35 cellular contexts compared by ENCODE assay signal in genomic region chr7:107785926-107786325, GRCh38. TPM values are rescaled to one million over a fixed set of nuclear protein-coding genes. Genes with fewer than 3 reads are reported as not detected.
DNase-seq lines count a peak whose midpoint lies in the region; ATAC-seq and TF ChIP-seq lines count a peak whose summit lies in the region.
"Had no signal": no experiment of that assay in that cellular context is flagged by ENCODE, and none has a peak within 500 bp of the region (broad histone marks: within the 10 kb centered on the region; RNA-seq: fewer than 3 reads in every experiment).

No MANE protein-coding gene starts in this region.

- intact Hi-C loops in esophagus muscularis mucosa (cut with DNase I): no loop called here
- intact Hi-C loops in naive thymus-derived CD4-positive, alpha-beta T cell (cut with micrococcal nuclease): no loop called here

- CTCF ChIA-PET in naive thymus-derived CD4-positive, alpha-beta T cell (lab: Charles Lee): no interaction called here

- H3K36me3 Mint-ChIP-seq in neural progenitor cell: no peaks in the 10 kb centered on the region
- H3K36me3 Mint-ChIP-seq in naive thymus-derived CD4-positive, alpha-beta T cell: no peaks in the 10 kb centered on the region
- H3K36me3 Mint-ChIP-seq: natural killer cell treated with Interleukin-12 subunit alpha and Interleukin-12 subunit beta and Interleukin-15 and Interleukin-18, amount 100 ng/mL, for 72 hours; type B pancreatic cell had no signal

- TF ChIP-seq CTCF in LNCaP clone FGC (IDR thresholded peaks at IDR 0.05; ENCODE audit: control insufficient read depth, extremely low read depth, insufficient read depth) (no peak), esophagus muscularis mucosa (IDR thresholded peaks at IDR 0.05) (no peak), neural progenitor cell (IDR thresholded peaks at IDR 0.05) (no peak), suprapubic skin (IDR thresholded peaks at IDR 0.05) (no peak)

- H3K9me3 ChIP-seq in esophagus muscularis mucosa: no peaks in the 10 kb centered on the region
- no peaks in the 10 kb centered on the region for H3K9me3 ChIP-seq in neural progenitor cell (ENCODE audit: low read depth)
- no peaks in the 10 kb centered on the region for H3K9me3 ChIP-seq in suprapubic skin
- H3K9me3 ChIP-seq in naive thymus-derived CD4-positive, alpha-beta T cell (ENCODE audit: control insufficient read depth in 2 of 3, low read length in 3 of 3): no peaks in the 10 kb centered on the region
- H3K9me3 ChIP-seq: BE2C had no signal

- no peaks in the 10 kb centered on the region for H3K9me3 Mint-ChIP-seq in neural progenitor cell
- no peaks in the 10 kb centered on the region for H3K9me3 Mint-ChIP-seq in naive thymus-derived CD4-positive, alpha-beta T cell
- H3K9me3 Mint-ChIP-seq: activated CD4-positive, alpha-beta T cell treated with anti-CD3 and anti-CD28 coated beads, Interleukin-2, amount 10 ng/mL, durations not matched to agents 24 days and 14 days; H9; natural killer cell treated with Interleukin-12 subunit alpha and Interleukin-12 subunit beta and Interleukin-15 and Interleukin-18, amount 100 ng/mL, for 72 hours; stimulated activated naive CD8-positive, alpha-beta T cell treated with anti-CD3 and anti-CD28 coated beads, Interleukin-15, Interleukin-2, amounts not matched to agents 100 ng/mL and 50 ng/mL, for 24 hours; type B pancreatic cell had no signal

- DNase-seq in LNCaP clone FGC (ENCODE audit: low read depth) (peak; percentile 74), esophagus muscularis mucosa (ENCODE audit: extremely low spot score) (no peak), neural progenitor cell (ENCODE audit: low spot score) (no peak), suprapubic skin (ENCODE audit: low spot score in 2 of 2) (no peak)
- DNase-seq in stimulated activated CD4-positive, alpha-beta T cell treated with anti-CD3 and anti-CD28 coated beads, Interleukin-4, amount 100 ng/mL, for 24 hours: no peak
- DNase-seq in naive thymus-derived CD4-positive, alpha-beta T cell: no peak
- DNase-seq: activated CD4-positive, alpha-beta T cell treated with anti-CD3 and anti-CD28 coated beads, Interleukin-2, amount 10 ng/mL, durations not matched to agents 24 days and 14 days; activated CD8-positive, alpha-beta memory T cell treated with anti-CD3 and anti-CD28 coated beads for 24 hours; activated effector memory CD4-positive, alpha-beta T cell treated with anti-CD3 and anti-CD28 coated beads, Interleukin-2, amount 50 U/mL, for 16 hours; activated T-cell treated with anti-CD3 and anti-CD28 coated beads for 4 hours; BE2C; caudate nucleus; cortex of kidney; DMS153; erythroblast; H9; Kasumi-1; left ventricle myocardium superior; midbrain; NCI-H1436 treated with DMSO at 0.1 percent for 48 hours; NCI-H2081 treated with DMSO at 0.1 percent for 48 hours; NCI-H345; NCI-H69; retina; SHP77; stimulated activated CD4-positive, alpha-beta T cell treated with anti-CD3 and anti-CD28 coated beads, Interleukin-2, amount 100 ng/mL, for 24 hours; stimulated activated CD8-positive, alpha-beta memory T cell treated with anti-CD3 and anti-CD28 coated beads, Interleukin-4, amount 100 ng/mL, for 48 hours had no signal

- TF ChIP-seq EP300 in esophagus muscularis mucosa (IDR thresholded peaks at IDR 0.05) (peak; percentile 89), suprapubic skin (IDR thresholded peaks at IDR 0.05) (peak; percentile 64)

- H3K4me1 ChIP-seq in esophagus muscularis mucosa (peaks cover 0 to 48% (median 37%) of the 10 kb centered on the region in 4 donors), neural progenitor cell (no peaks in the 10 kb centered on the region), suprapubic skin (peaks cover 19% of the 10 kb centered on the region)
- H3K4me1 ChIP-seq in naive thymus-derived CD4-positive, alpha-beta T cell (ENCODE audit: control insufficient read depth in 2 of 2, insufficient read depth in 2 of 2, low read length in 2 of 2): peaks cover 0 to 3% of the 10 kb centered on the region in 2 donors
- H3K4me1 ChIP-seq: BE2C had no signal

- H3K4me3 ChIP-seq in LNCaP clone FGC (ENCODE audit: low read depth, low read length) (no peak overlapping the region), esophagus muscularis mucosa (no peak overlapping the region), neural progenitor cell (no peak overlapping the region), suprapubic skin (no peak overlapping the region)
- H3K4me3 ChIP-seq in naive thymus-derived CD4-positive, alpha-beta T cell (ENCODE audit: low read length): no peak overlapping the region
- H3K4me3 ChIP-seq: GM12878, skin epidermis had no signal

- H3K36me3 ChIP-seq in esophagus muscularis mucosa (no peaks in the 10 kb centered on the region), neural progenitor cell (no peaks in the 10 kb centered on the region), suprapubic skin (no peaks in the 10 kb centered on the region)
- no peaks in the 10 kb centered on the region for H3K36me3 ChIP-seq in naive thymus-derived CD4-positive, alpha-beta T cell (ENCODE audit: control insufficient read depth in 2 of 3, insufficient read depth in 3 of 3, low read length in 3 of 3)
- H3K36me3 ChIP-seq: BE2C had no signal

- peak overlapping the region; percentile 28 for H3K9ac ChIP-seq in neural progenitor cell

- H3K4me2 ChIP-seq in neural progenitor cell: no peak overlapping the region

- H3K4me3 Mint-ChIP-seq in neural progenitor cell: no peak overlapping the region
- H3K4me3 Mint-ChIP-seq in naive thymus-derived CD4-positive, alpha-beta T cell: peak overlapping the region in 1 of 10 donors; percentile 50
- H3K4me3 Mint-ChIP-seq: H9; natural killer cell treated with Interleukin-12 subunit alpha and Interleukin-12 subunit beta and Interleukin-15 and Interleukin-18, amount 100 ng/mL, for 72 hours; stimulated activated naive CD8-positive, alpha-beta T cell treated with anti-CD3 and anti-CD28 coated beads, Interleukin-15, Interleukin-2, amounts not matched to agents 100 ng/mL and 50 ng/mL, for 24 hours; type B pancreatic cell had no signal

- H3K4me1 Mint-ChIP-seq in neural progenitor cell: no peaks in the 10 kb centered on the region
- H3K4me1 Mint-ChIP-seq in naive thymus-derived CD4-positive, alpha-beta T cell: peaks cover 0 to 23% (median 11%) of the 10 kb centered on the region in 7 donors

- H3K27ac Mint-ChIP-seq in neural progenitor cell: no peak overlapping the region
- no peak overlapping the region for H3K27ac Mint-ChIP-seq in naive thymus-derived CD4-positive, alpha-beta T cell
- H3K27ac Mint-ChIP-seq: H9; natural killer cell treated with Interleukin-12 subunit alpha and Interleukin-12 subunit beta and Interleukin-15 and Interleukin-18, amount 100 ng/mL, for 72 hours; stimulated activated naive CD8-positive, alpha-beta T cell treated with anti-CD3 and anti-CD28 coated beads, Interleukin-15, Interleukin-2, amounts not matched to agents 100 ng/mL and 50 ng/mL, for 24 hours; type B pancreatic cell had no signal

- no peaks in the 10 kb centered on the region for H3F3A ChIP-seq in neural progenitor cell (ENCODE audit: low read depth)

- peak overlapping the region; percentile 80 to 84 (median 81) for H3K27ac ChIP-seq in esophagus muscularis mucosa (replicated peaks in 1 of 4)
- H3K27ac ChIP-seq in neural progenitor cell: no peak overlapping the region
- peak overlapping the region; percentile 40 for H3K27ac ChIP-seq in suprapubic skin
- H3K27ac ChIP-seq in naive thymus-derived CD4-positive, alpha-beta T cell (ENCODE audit: low read depth, low read length): no peak overlapping the region
- H3K27ac ChIP-seq: skin epidermis had no signal

- POLR2A ChIA-PET in naive thymus-derived CD4-positive, alpha-beta T cell (lab: Charles Lee): no interaction called here

- no peaks in the 10 kb centered on the region for H3K79me2 ChIP-seq in neural progenitor cell (ENCODE audit: low read depth)

- ATAC-seq in GM21529 (IDR thresholded peaks at IDR 0.05; ENCODE audit: unreplicated experiment): no peak
- ATAC-seq in naive thymus-derived CD4-positive, alpha-beta T cell: no peak
- ATAC-seq in HG03439 (IDR thresholded peaks at IDR 0.05; ENCODE audit: unreplicated experiment): no peak
- ATAC-seq: GM12878; left ventricle myocardium superior; natural killer cell treated with Interleukin-12 subunit alpha and Interleukin-12 subunit beta and Interleukin-15 and Interleukin-18, amount 100 ng/mL, for 72 hours had no signal

- peaks cover 6% of the 10 kb centered on the region for H3K27me3 Mint-ChIP-seq in neural progenitor cell (ENCODE audit: insufficient read depth, low read depth)
- peaks cover 0 to 16% (median 0%) of the 10 kb centered on the region in 5 donors for H3K27me3 Mint-ChIP-seq in naive thymus-derived CD4-positive, alpha-beta T cell
- H3K27me3 Mint-ChIP-seq: stimulated activated naive CD8-positive, alpha-beta T cell treated with anti-CD3 and anti-CD28 coated beads, Interleukin-15, Interleukin-2, amounts not matched to agents 100 ng/mL and 50 ng/mL, for 24 hours had no signal

- no peak overlapping the region for H2AFZ ChIP-seq in neural progenitor cell (replicated peaks)

- no peaks in the 10 kb centered on the region for H4K20me1 ChIP-seq in neural progenitor cell (ENCODE audit: low read depth)

- 15% methylated on average over 2 of the region's 2 CpGs for WGBS in esophagus muscularis mucosa
- 18% methylated on average over 2 of the region's 2 CpGs for WGBS in suprapubic skin

- no peaks in the 10 kb centered on the region for H3K27me3 ChIP-seq in esophagus muscularis mucosa
- H3K27me3 ChIP-seq in neural progenitor cell: no peaks in the 10 kb centered on the region
- H3K27me3 ChIP-seq in suprapubic skin: no peaks in the 10 kb centered on the region
- H3K27me3 ChIP-seq in naive thymus-derived CD4-positive, alpha-beta T cell (ENCODE audit: control insufficient read depth in 2 of 2, insufficient read depth in 2 of 2, low read length in 2 of 2): no peaks in the 10 kb centered on the region

- TF ChIP-seq POLR2A in esophagus muscularis mucosa (IDR thresholded peaks at IDR 0.05; ENCODE audit: low read depth) (no peak), suprapubic skin (IDR thresholded peaks at IDR 0.05) (no peak)

RNA-seq across cellular contexts. Expression of gene SLC26A3, which starts 17.1 kb away (rescaled TPM):
- total RNA-seq in esophagus muscularis mucosa (10 to 100 TPM in 2 of 4 donors, 1 to 10 TPM in 2; 4.5 to 13.1 (median 10.4) TPM), neural progenitor cell (ENCODE audit: low replicate concordance) (not detected in 2 replicates), suprapubic skin (1 to 10 TPM in 2 of 4 donors, not detected in 2; 1.5 to 2.3 TPM)
- not detected for total RNA-seq in naive thymus-derived CD4-positive, alpha-beta T cell
- not detected for polyA plus RNA-seq in naive thymus-derived CD4-positive, alpha-beta T cell
- total RNA-seq: activated CD4-positive, alpha-beta T cell treated with anti-CD3 and anti-CD28 coated beads, Interleukin-2, amount 10 ng/mL, durations not matched to agents 24 days and 14 days; H9; left ventricle myocardium superior; natural killer cell treated with Interleukin-12 subunit alpha and Interleukin-12 subunit beta and Interleukin-15 and Interleukin-18, amount 100 ng/mL, for 72 hours; osteoblast had no signal
- polyA plus RNA-seq: GM12878 had no signal

RNA-seq across cellular contexts. Expression of gene CBLL1, which starts 42.0 kb away (rescaled TPM):
- total RNA-seq in esophagus muscularis mucosa: 10 to 100 TPM; 60.1 to 67.3 (median 63.6) TPM
- total RNA-seq in neural progenitor cell (ENCODE audit: low replicate concordance): 40.6 and 58.0 TPM in 2 replicates
- 10 to 100 TPM; 47.4 to 63.0 (median 49.9) TPM for total RNA-seq in suprapubic skin
- 10 to 100 TPM; 41.5 to 54.4 (median 51.1) TPM for total RNA-seq in naive thymus-derived CD4-positive, alpha-beta T cell
- 10 to 100 TPM; 63.3 to 73.5 TPM for polyA plus RNA-seq in naive thymus-derived CD4-positive, alpha-beta T cell

Comparison
In these comparisons a context has a peak if more than half of its experiments do, and no peak if none do; other contexts are left out.
1. H3K27ac ChIP-seq: peak in esophagus muscularis mucosa (4 of 4) and suprapubic skin (single experiment); none in neural progenitor cell (single experiment) and naive thymus-derived CD4-positive, alpha-beta T cell (single experiment).